ENCODE assay signal across 1 cellular context in the genomic region with DNA sequence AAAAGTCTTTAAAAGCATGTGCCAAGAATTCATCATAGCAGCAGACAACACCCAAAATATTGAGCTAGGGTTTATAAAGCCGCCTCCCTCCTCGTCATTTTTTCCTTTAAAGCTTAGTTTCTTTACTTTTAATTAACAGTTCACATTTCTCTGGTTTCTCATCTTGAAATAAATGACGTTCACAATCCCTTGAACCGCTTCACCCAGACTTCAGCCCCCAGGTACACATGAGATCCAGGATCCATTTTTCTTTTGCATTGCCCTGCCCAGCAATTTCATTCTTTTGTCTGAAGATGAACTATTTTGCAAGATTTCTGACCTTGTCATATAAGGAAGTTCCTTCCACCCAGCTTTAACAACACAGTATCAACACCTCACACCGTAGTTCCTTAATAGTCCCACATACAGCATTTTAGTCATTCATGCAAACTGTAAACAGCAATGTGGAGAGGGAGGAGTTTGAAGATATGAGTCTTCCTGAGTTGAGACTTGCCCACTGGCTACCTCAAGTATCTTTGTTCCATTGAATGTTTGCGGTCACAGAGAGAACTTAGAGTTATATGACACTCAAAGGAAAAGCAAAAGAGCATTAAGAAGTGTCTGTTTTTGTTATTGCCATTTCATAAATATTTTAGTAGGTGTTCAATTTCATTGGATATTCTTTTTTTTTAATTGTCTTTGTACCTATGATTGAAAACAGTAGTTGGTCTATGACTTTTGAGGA.
TF ChIP-seq lines count a peak whose summit lies in the region.

No MANE protein-coding gene starts in this region.

TF ChIP-seq in GM12878, 131 proteins besides CTCF, POLR2A, EP300 and RAD21 (continued from another document):
- TF ChIP-seq, protein P1, sequence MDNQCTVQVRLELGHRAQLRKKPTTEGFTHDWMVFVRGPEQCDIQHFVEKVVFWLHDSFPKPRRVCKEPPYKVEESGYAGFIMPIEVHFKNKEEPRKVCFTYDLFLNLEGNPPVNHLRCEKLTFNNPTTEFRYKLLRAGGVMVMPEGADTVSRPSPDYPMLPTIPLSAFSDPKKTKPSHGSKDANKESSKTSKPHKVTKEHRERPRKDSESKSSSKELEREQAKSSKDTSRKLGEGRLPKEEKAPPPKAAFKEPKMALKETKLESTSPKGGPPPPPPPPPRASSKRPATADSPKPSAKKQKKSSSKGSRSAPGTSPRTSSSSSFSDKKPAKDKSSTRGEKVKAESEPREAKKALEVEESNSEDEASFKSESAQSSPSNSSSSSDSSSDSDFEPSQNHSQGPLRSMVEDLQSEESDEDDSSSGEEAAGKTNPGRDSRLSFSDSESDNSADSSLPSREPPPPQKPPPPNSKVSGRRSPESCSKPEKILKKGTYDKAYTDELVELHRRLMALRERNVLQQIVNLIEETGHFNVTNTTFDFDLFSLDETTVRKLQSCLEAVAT (IDR thresholded peaks at IDR 0.05), result peak; percentile 71; the same call in 1 of the 2 replicates
- TF ChIP-seq SREBF2 (IDR thresholded peaks at IDR 0.05; ENCODE audit: low read length) (no peak), RB1 (IDR thresholded peaks at IDR 0.05; ENCODE audit: borderline replicate concordance) (no peak), SPI1 (IDR thresholded peaks at IDR 0.05; ENCODE audit: borderline replicate concordance, insufficient read depth, low read depth, low read length) (no peak), ZNF274 (IDR thresholded peaks at IDR 0.05; ENCODE audit: insufficient read depth, insufficient read length) (no peak), ZSCAN29 (IDR thresholded peaks at IDR 0.05) (no peak), IKZF2 (IDR thresholded peaks at IDR 0.05) (peak; percentile 31 to 54; a peak in 2 of 4 replicates), JUNB (IDR thresholded peaks at IDR 0.05) (0 out of 2 replicates have a peak, but pooled peaks have one; percentile 41), TAF1 (IDR thresholded peaks at IDR 0.05; ENCODE audit: borderline replicate concordance, low read depth, low read length) (no peak), MTA2 (IDR thresholded peaks at IDR 0.05; ENCODE audit: low read depth) (peak; percentile 29; the same call in 1 of the 2 replicates), RUNX3 (IDR thresholded peaks at IDR 0.05; ENCODE audit: low read length) (peak; percentile 81), SRF (IDR thresholded peaks at IDR 0.05; ENCODE audit: low read depth in 2 of 2, low read length in 2 of 2) (peak; percentile 76 to 95), TCF3 (IDR thresholded peaks at IDR 0.05; ENCODE audit: borderline replicate concordance, insufficient read depth, low read depth, low read length) (no peak), MYB (IDR thresholded peaks at IDR 0.05; ENCODE audit: borderline replicate concordance, low read depth, low read length) (no peak), ETV6 (conservative IDR thresholded peaks at IDR 0.05 in 1 of 2, IDR thresholded peaks at IDR 0.05 in 1 of 2; ENCODE audit: borderline replicate concordance in 1 of 2, low read depth in 1 of 2) (no peak), EED (IDR thresholded peaks at IDR 0.05; ENCODE audit: low read depth) (no peak), NR2F1 (conservative IDR thresholded peaks at IDR 0.05) (0 out of 2 replicates have a peak, but pooled peaks have one; percentile 35)
- TF ChIP-seq, protein P2, sequence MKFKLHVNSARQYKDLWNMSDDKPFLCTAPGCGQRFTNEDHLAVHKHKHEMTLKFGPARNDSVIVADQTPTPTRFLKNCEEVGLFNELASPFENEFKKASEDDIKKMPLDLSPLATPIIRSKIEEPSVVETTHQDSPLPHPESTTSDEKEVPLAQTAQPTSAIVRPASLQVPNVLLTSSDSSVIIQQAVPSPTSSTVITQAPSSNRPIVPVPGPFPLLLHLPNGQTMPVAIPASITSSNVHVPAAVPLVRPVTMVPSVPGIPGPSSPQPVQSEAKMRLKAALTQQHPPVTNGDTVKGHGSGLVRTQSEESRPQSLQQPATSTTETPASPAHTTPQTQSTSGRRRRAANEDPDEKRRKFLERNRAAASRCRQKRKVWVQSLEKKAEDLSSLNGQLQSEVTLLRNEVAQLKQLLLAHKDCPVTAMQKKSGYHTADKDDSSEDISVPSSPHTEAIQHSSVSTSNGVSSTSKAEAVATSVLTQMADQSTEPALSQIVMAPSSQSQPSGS (IDR thresholded peaks at IDR 0.05; ENCODE audit: low read length), result no peak
- TF ChIP-seq, protein P3, sequence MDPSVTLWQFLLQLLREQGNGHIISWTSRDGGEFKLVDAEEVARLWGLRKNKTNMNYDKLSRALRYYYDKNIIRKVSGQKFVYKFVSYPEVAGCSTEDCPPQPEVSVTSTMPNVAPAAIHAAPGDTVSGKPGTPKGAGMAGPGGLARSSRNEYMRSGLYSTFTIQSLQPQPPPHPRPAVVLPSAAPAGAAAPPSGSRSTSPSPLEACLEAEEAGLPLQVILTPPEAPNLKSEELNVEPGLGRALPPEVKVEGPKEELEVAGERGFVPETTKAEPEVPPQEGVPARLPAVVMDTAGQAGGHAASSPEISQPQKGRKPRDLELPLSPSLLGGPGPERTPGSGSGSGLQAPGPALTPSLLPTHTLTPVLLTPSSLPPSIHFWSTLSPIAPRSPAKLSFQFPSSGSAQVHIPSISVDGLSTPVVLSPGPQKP (IDR thresholded peaks at IDR 0.05; ENCODE audit: low read depth, low read length), result peak; percentile 90
- TF ChIP-seq, protein P4, sequence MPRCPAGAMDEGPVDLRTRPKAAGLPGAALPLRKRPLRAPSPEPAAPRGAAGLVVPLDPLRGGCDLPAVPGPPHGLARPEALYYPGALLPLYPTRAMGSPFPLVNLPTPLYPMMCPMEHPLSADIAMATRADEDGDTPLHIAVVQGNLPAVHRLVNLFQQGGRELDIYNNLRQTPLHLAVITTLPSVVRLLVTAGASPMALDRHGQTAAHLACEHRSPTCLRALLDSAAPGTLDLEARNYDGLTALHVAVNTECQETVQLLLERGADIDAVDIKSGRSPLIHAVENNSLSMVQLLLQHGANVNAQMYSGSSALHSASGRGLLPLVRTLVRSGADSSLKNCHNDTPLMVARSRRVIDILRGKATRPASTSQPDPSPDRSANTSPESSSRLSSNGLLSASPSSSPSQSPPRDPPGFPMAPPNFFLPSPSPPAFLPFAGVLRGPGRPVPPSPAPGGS (IDR thresholded peaks at IDR 0.05; ENCODE audit: borderline replicate concordance, insufficient read depth, low read depth, low read length, poor library complexity, severe bottlenecking), result no peak
TF ChIP-seq in GM12878: peak in this region for 13.
